In genomic region chr10:92690211-92691041, GRCh38 we compare ENCODE assay signal across 8 cellular contexts. TPM values are rescaled to one million over a fixed set of nuclear protein-coding genes. Genes with fewer than 3 reads are reported as not detected.
DNase-seq lines count a peak whose midpoint lies in the region; ATAC-seq and TF ChIP-seq lines count a peak whose summit lies in the region.

No MANE protein-coding gene starts in this region.

- H3K27me3 ChIP-seq in MG63: no peaks in the 10 kb centered on the region
- peaks cover 5% of the 10 kb centered on the region for H3K27me3 ChIP-seq in lower lobe of right lung (ENCODE audit: low read depth)

- peaks cover 72% of the 10 kb centered on the region for H3K27me3 Mint-ChIP-seq in activated CD4-positive, alpha-beta T cell treated with anti-CD3 and anti-CD28 coated beads, Interleukin-2, amount 10 ng/mL, durations not matched to agents 24 days and 14 days
- no peaks in the 10 kb centered on the region for H3K27me3 Mint-ChIP-seq in dendritic cell treated with granulocyte-macrophage colony-stimulating factor and Interleukin-4, amounts not matched to agents 40 ng/mL and 50 ng/mL, for 4 days

- H3K9me3 ChIP-seq in MG63: peaks cover 4% of the 10 kb centered on the region
- H3K9me3 ChIP-seq in lower lobe of right lung: no peaks in the 10 kb centered on the region

- H3K4me1 Mint-ChIP-seq in activated CD4-positive, alpha-beta T cell treated with anti-CD3 and anti-CD28 coated beads, Interleukin-2, amount 10 ng/mL, durations not matched to agents 24 days and 14 days: peaks cover 16% of the 10 kb centered on the region
- H3K4me1 Mint-ChIP-seq in dendritic cell treated with granulocyte-macrophage colony-stimulating factor and Interleukin-4, amounts not matched to agents 40 ng/mL and 50 ng/mL, for 4 days (ENCODE audit: low read depth): peaks cover 50% of the 10 kb centered on the region

- H3K36me3 Mint-ChIP-seq in activated CD4-positive, alpha-beta T cell treated with anti-CD3 and anti-CD28 coated beads, Interleukin-2, amount 10 ng/mL, durations not matched to agents 24 days and 14 days (ENCODE audit: low read depth): no peaks in the 10 kb centered on the region
- peaks cover 50% of the 10 kb centered on the region for H3K36me3 Mint-ChIP-seq in dendritic cell treated with granulocyte-macrophage colony-stimulating factor and Interleukin-4, amounts not matched to agents 40 ng/mL and 50 ng/mL, for 4 days (ENCODE audit: low read depth)

- H3K36me3 ChIP-seq in MG63 (peaks cover 8% of the 10 kb centered on the region), lower lobe of right lung (peaks cover 16% of the 10 kb centered on the region)

- H3K4me3 Mint-ChIP-seq in activated CD4-positive, alpha-beta T cell treated with anti-CD3 and anti-CD28 coated beads, Interleukin-2, amount 10 ng/mL, durations not matched to agents 24 days and 14 days: peak overlapping the region; percentile 70
- peak overlapping the region; percentile 92 for H3K4me3 Mint-ChIP-seq in dendritic cell treated with granulocyte-macrophage colony-stimulating factor and Interleukin-4, amounts not matched to agents 40 ng/mL and 50 ng/mL, for 4 days

- H3K4me3 ChIP-seq in MG63 (peak overlapping the region; percentile 97), lower lobe of right lung (peak overlapping the region; percentile 73)

- TF ChIP-seq CTCF in lower lobe of right lung (IDR thresholded peaks at IDR 0.05): no peak

- peaks cover 31% of the 10 kb centered on the region for H3K4me1 ChIP-seq in lower lobe of right lung

- intact Hi-C loops in activated CD4-positive, alpha-beta T cell treated with anti-CD3 and anti-CD28 coated beads, Interleukin-2, amount 10 ng/mL, durations not matched to agents 24 days and 14 days (cut with micrococcal nuclease): loop anchor here (5.0 kb wide), 2 partner anchors 98 to 382 kb away; partner anchors contain the start of genes CYP26A1 and KIF11
- intact Hi-C loops in dendritic cell treated with granulocyte-macrophage colony-stimulating factor and Interleukin-4, amounts not matched to agents 40 ng/mL and 50 ng/mL, for 4 days (cut with micrococcal nuclease): loop anchor here (1.0 to 5.0 kb wide), 3 partner anchors 67 to 190 kb away; partner anchors contain the start of gene EXOC6
- intact Hi-C loops in lower lobe of right lung (cut with DNase I): no loop called here

- H3K9me3 Mint-ChIP-seq in activated CD4-positive, alpha-beta T cell treated with anti-CD3 and anti-CD28 coated beads, Interleukin-2, amount 10 ng/mL, durations not matched to agents 24 days and 14 days: no peaks in the 10 kb centered on the region
- H3K9me3 Mint-ChIP-seq in dendritic cell treated with granulocyte-macrophage colony-stimulating factor and Interleukin-4, amounts not matched to agents 40 ng/mL and 50 ng/mL, for 4 days: peaks cover 8% of the 10 kb centered on the region

- H3K27ac Mint-ChIP-seq in activated CD4-positive, alpha-beta T cell treated with anti-CD3 and anti-CD28 coated beads, Interleukin-2, amount 10 ng/mL, durations not matched to agents 24 days and 14 days: no peak overlapping the region
- H3K27ac Mint-ChIP-seq in dendritic cell treated with granulocyte-macrophage colony-stimulating factor and Interleukin-4, amounts not matched to agents 40 ng/mL and 50 ng/mL, for 4 days: peak overlapping the region; percentile 96

- peak; percentile 44 for ATAC-seq in GM18511 (IDR thresholded peaks at IDR 0.05; ENCODE audit: unreplicated experiment)
- peak; percentile 71 to 78 for ATAC-seq in lower lobe of right lung
- no peak for ATAC-seq in GM19328 (IDR thresholded peaks at IDR 0.05; ENCODE audit: unreplicated experiment)

- DNase-seq in MG63: peak; percentile 84
- peak; percentile 88 for DNase-seq in activated CD4-positive, alpha-beta T cell treated with anti-CD3 and anti-CD28 coated beads, Interleukin-2, amount 10 ng/mL, durations not matched to agents 24 days and 14 days
- peak; percentile 84 for DNase-seq in lower lobe of right lung
- peak; percentile 66 for DNase-seq in stimulated activated CD8-positive, alpha-beta memory T cell treated with anti-CD3 and anti-CD28 coated beads, Interleukin-12 subunit alpha, Interleukin-12 subunit beta, amount 100 ng/mL, for 4 hours (ENCODE audit: low read depth)
- DNase-seq in NCI-H1436 (lab: John Stamatoyannopoulos, UW): no peak

- peak overlapping the region; percentile 90 for H3K27ac ChIP-seq in lower lobe of right lung

RNA-seq across cellular contexts. Expression of gene HHEX, which starts 0.7 kb away (rescaled TPM):
- total RNA-seq in MG63 (2014; rRNA removed; shearing (Covaris generic); ENCODE audit: low replicate concordance): 4.2 and 9.6 TPM in 2 replicates
- 0.19 and 0.31 TPM in 2 replicates for total RNA-seq in activated CD4-positive, alpha-beta T cell treated with anti-CD3 and anti-CD28 coated beads, Interleukin-2, amount 10 ng/mL, durations not matched to agents 24 days and 14 days
- 19.5 TPM for total RNA-seq in lower lobe of right lung
